In the genomic region with DNA sequence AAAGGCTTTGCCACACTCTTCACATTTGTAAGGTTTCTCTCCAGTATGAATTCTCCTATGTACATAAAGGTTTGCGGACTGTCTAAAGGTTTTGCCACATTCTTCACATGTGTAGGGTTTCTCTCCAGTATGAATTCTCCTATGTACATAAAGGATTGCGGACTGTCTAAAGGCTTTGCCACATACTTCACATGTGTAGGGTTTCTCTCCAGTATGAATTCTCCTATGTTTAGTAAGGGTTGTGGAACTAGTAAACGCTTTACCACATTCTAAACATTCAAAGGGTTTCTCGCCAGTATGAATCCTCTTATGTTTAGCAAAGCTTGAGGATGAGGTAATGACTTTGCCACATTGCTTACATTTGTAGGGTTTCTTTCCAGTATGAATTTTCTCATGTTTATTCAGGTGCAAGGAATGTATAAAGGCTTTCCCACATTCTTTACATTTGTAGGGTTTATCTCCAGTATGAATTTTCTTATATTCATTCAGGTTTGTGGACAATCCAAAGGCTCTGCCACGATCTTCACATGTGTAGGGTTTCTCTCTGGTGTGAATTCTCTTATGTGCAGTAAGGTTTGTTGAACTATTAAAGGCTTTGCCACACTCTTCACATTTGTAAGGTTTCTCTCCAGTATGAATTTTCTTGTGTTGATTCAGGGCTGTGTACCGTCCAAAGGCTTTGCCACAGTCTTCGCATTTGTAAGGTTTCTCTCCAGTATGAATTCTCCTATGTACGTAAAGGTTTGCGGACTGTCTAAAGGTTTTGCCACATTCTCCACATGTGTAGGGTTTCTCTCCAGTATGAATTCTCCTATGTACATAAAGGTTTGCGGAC, we compare ENCODE assay signal across 8 cellular contexts. TPM values are rescaled to one million over a fixed set of nuclear protein-coding genes. Genes with fewer than 3 reads are reported as not detected.
DNase-seq lines count a peak whose midpoint lies in the region; ATAC-seq, FAIRE-seq and TF ChIP-seq lines count a peak whose summit lies in the region.
"Not testable (repeated sequence)": the region's sequence is repeated elsewhere in the genome, so short reads cannot be mapped to it uniquely, and the experiment has no call there.

No MANE protein-coding gene starts in this region.

- not testable (repeated sequence) for H3K27me3 ChIP-seq in CD4-positive, alpha-beta T cell (ENCODE audit: control insufficient read depth, insufficient read depth, low read length); PC-9 (ENCODE audit: insufficient read depth, low read depth); duodenal mucosa (ENCODE audit: control insufficient read depth in 1 of 2, insufficient read depth in 2 of 2, low read length in 2 of 2); subcutaneous abdominal adipose tissue (ENCODE audit: control insufficient read depth in 5 of 5, insufficient read depth in 4 of 5, low read length in 5 of 5)

- H3K4me3 ChIP-seq in PC-9 (peak overlapping the region; percentile 20; the same call in 1 of the 2 replicates), duodenal mucosa (ENCODE audit: low read depth in 1 of 2, low read length in 2 of 2) (peak overlapping the region; percentile 36 to 45), kidney (ENCODE audit: low read length in 2 of 2) (peak overlapping the region; percentile 37 to 50), subcutaneous abdominal adipose tissue (ENCODE audit: low read depth in 1 of 5, low read length in 5 of 5) (peak overlapping the region; percentile 39 to 58 (median 53))

- H4K20me1 ChIP-seq in PC-9 (ENCODE audit: insufficient read depth): not testable (repeated sequence)

- FAIRE-seq in H54 (lab: Jason Lieb, UNC): peak; percentile 81
- FAIRE-seq in kidney (lab: Jason Lieb, UNC): not testable (repeated sequence)

- not testable (repeated sequence) for H3K9me3 Mint-ChIP-seq in CD4-positive, alpha-beta T cell
- H3K9me3 Mint-ChIP-seq in activated naive CD8-positive, alpha-beta T cell treated with anti-CD3 and anti-CD28 coated beads for 36 hours: peaks cover 53% of the 10 kb centered on the region
- peaks cover 17 to 29% of the 10 kb centered on the region in 2 donors for H3K9me3 Mint-ChIP-seq in natural killer cell

- H3K9me3 ChIP-seq in CD4-positive, alpha-beta T cell (ENCODE audit: control insufficient read depth, low read length): peaks cover 97% of the 10 kb centered on the region
- H3K9me3 ChIP-seq in PC-9 (ENCODE audit: insufficient read depth, low read depth) (peaks cover 97% of the 10 kb centered on the region), duodenal mucosa (ENCODE audit: control insufficient read depth in 1 of 2, low read length in 2 of 2) (peaks cover 81 to 96% of the 10 kb centered on the region in 2 donors), kidney (ENCODE audit: control insufficient read depth in 1 of 2, low read length in 2 of 2) (peaks cover 69 to 91% of the 10 kb centered on the region in 2 donors), subcutaneous abdominal adipose tissue (ENCODE audit: control insufficient read depth in 5 of 5, low read length in 5 of 5) (peaks cover 74 to 99% (median 92%) of the 10 kb centered on the region in 5 donors)

- H3K27ac Mint-ChIP-seq in CD4-positive, alpha-beta T cell: peak overlapping the region; percentile 36
- peak overlapping the region; percentile 54 for H3K27ac Mint-ChIP-seq in activated naive CD8-positive, alpha-beta T cell treated with anti-CD3 and anti-CD28 coated beads for 36 hours
- H3K27ac Mint-ChIP-seq in natural killer cell: peak overlapping the region in 1 of 2 donors; percentile 67

- POLR2A ChIA-PET in CD4-positive, alpha-beta T cell (lab: Charles Lee); PC-9 (lab: Charles Lee; ENCODE audit: unreplicated experiment): not testable (repeated sequence)

- not testable (repeated sequence) for H3K79me2 ChIP-seq in PC-9 (ENCODE audit: low read depth)

- not testable (repeated sequence) for TF ChIP-seq POLR2A in H54 (IDR thresholded peaks at IDR 0.05; ENCODE audit: low read depth, low read length)

- H3K36me3 ChIP-seq in PC-9 (ENCODE audit: low read depth) (peaks cover 80% of the 10 kb centered on the region), duodenal mucosa (ENCODE audit: control insufficient read depth in 1 of 2, insufficient read depth in 2 of 2, low read length in 2 of 2) (peaks cover 19 to 20% of the 10 kb centered on the region in 2 donors), kidney (ENCODE audit: control insufficient read depth in 1 of 2, insufficient read depth in 2 of 2, low read length in 2 of 2) (peaks cover 11 to 18% of the 10 kb centered on the region in 2 donors), subcutaneous abdominal adipose tissue (ENCODE audit: control insufficient read depth in 5 of 5, insufficient read depth in 5 of 5, low read length in 5 of 5) (peaks cover 12 to 27% (median 12%) of the 10 kb centered on the region in 5 donors)

- CTCF ChIA-PET in CD4-positive, alpha-beta T cell (lab: Charles Lee); PC-9 (lab: Charles Lee): not testable (repeated sequence)

- intact Hi-C loops in CD4-positive, alpha-beta T cell (cut with DNase I, micrococcal nuclease): loop anchor here (5.0 to 10.0 kb wide), 2 partner anchors 52 to 71 kb away; partner anchors contain the start of genes PIGG (in 1 of the 2) and ZNF721 (in 1 of the 2)
- intact Hi-C loops in PC-9 (cut with micrococcal nuclease; ENCODE audit: unreplicated experiment); kidney (cut with DNase I); natural killer cell (cut with micrococcal nuclease): not testable (repeated sequence)

- peaks cover 87% of the 10 kb centered on the region for H3K36me3 Mint-ChIP-seq in CD4-positive, alpha-beta T cell (ENCODE audit: low read depth)
- peaks cover 78% of the 10 kb centered on the region for H3K36me3 Mint-ChIP-seq in activated naive CD8-positive, alpha-beta T cell treated with anti-CD3 and anti-CD28 coated beads for 36 hours
- peaks cover 57% of the 10 kb centered on the region for H3K36me3 Mint-ChIP-seq in natural killer cell

- H2AFZ ChIP-seq in PC-9: not testable (repeated sequence)

- not testable (repeated sequence) for H3K4me2 ChIP-seq in PC-9

- not testable (repeated sequence) for H3K4me1 ChIP-seq in PC-9 (replicated peaks; ENCODE audit: insufficient read depth); duodenal mucosa (ENCODE audit: control insufficient read depth in 1 of 2, insufficient read depth in 2 of 2, low read length in 2 of 2); kidney (ENCODE audit: control insufficient read depth in 1 of 2, insufficient read depth in 1 of 2, low read depth in 1 of 2, low read length in 2 of 2); subcutaneous abdominal adipose tissue (ENCODE audit: control insufficient read depth in 5 of 5, insufficient read depth in 5 of 5, low read length in 5 of 5)

- not testable (repeated sequence) for BruUV-seq in PC-9 (replicated peaks; lab: Mats Ljungman, UMichigan)

- not testable (repeated sequence) for TF ChIP-seq CTCF in CD4-positive, alpha-beta T cell (IDR thresholded peaks at IDR 0.05); PC-9 (conservative IDR thresholded peaks at IDR 0.05); kidney (IDR thresholded peaks at IDR 0.05; ENCODE audit: borderline replicate concordance, extremely low read depth, insufficient read depth); natural killer cell (IDR thresholded peaks at IDR 0.05)

- peaks cover 87% of the 10 kb centered on the region for H3F3A ChIP-seq in PC-9 (ENCODE audit: insufficient read depth, low read depth)

- not testable (repeated sequence) for H3K9me2 ChIP-seq in PC-9 (ENCODE audit: insufficient read depth)

- DNase-seq in CD4-positive, alpha-beta T cell; H54 (ENCODE audit: insufficient read length, low spot score); PC-9; activated naive CD8-positive, alpha-beta T cell treated with anti-CD3 and anti-CD28 coated beads for 36 hours; kidney; natural killer cell: not testable (repeated sequence)

- H3K4me3 Mint-ChIP-seq in CD4-positive, alpha-beta T cell: not testable (repeated sequence)
- peak overlapping the region; percentile 22 for H3K4me3 Mint-ChIP-seq in activated naive CD8-positive, alpha-beta T cell treated with anti-CD3 and anti-CD28 coated beads for 36 hours
- peak overlapping the region; percentile 55 for H3K4me3 Mint-ChIP-seq in natural killer cell

- H3K27me3 Mint-ChIP-seq in CD4-positive, alpha-beta T cell; activated naive CD8-positive, alpha-beta T cell treated with anti-CD3 and anti-CD28 coated beads for 36 hours; natural killer cell (ENCODE audit: low read depth in 2 of 2): not testable (repeated sequence)

- not testable (repeated sequence) for H3K9ac ChIP-seq in duodenal mucosa (ENCODE audit: low read depth in 1 of 2, low read length in 2 of 2); kidney (ENCODE audit: low read length in 2 of 2); subcutaneous abdominal adipose tissue (ENCODE audit: low read length in 5 of 5)

- H3K27ac ChIP-seq in CD4-positive, alpha-beta T cell (ENCODE audit: low read depth, low read length); PC-9; duodenal mucosa (ENCODE audit: low read depth, low read length); kidney (ENCODE audit: low read depth in 2 of 2, low read length in 2 of 2); subcutaneous abdominal adipose tissue (ENCODE audit: low read depth, low read length): not testable (repeated sequence)

- not testable (repeated sequence) for ATAC-seq in CD4-positive, alpha-beta T cell (ENCODE audit: poor library complexity); natural killer cell

- H3K4me1 Mint-ChIP-seq in CD4-positive, alpha-beta T cell (ENCODE audit: low read depth); activated naive CD8-positive, alpha-beta T cell treated with anti-CD3 and anti-CD28 coated beads for 36 hours; natural killer cell: not testable (repeated sequence)

RNA-seq across cellular contexts. Expression of gene ZNF721, which starts 56.1 kb away (rescaled TPM):
- 10 to 100 TPM; 40.4 to 44.1 TPM for total RNA-seq in CD4-positive, alpha-beta T cell
- 18.2 and 25.9 TPM in 2 replicates for total RNA-seq in PC-9 (2021)
- total RNA-seq in activated naive CD8-positive, alpha-beta T cell treated with anti-CD3 and anti-CD28 coated beads for 36 hours: 10 to 100 TPM; 33.4 to 38.3 TPM
- total RNA-seq in kidney: 33.3 TPM
- polyA plus RNA-seq in kidney (ENCODE audit: insufficient read depth, low read depth, low replicate concordance): 9.2 TPM
- 10 to 100 TPM; 35.0 to 49.9 (median 37.3) TPM for total RNA-seq in natural killer cell

RNA-seq across cellular contexts. Expression of gene PIGG, which starts 56.1 kb away (rescaled TPM):
- 10 to 100 TPM; 67.6 to 72.2 TPM for total RNA-seq in CD4-positive, alpha-beta T cell
- 67.0 and 78.8 TPM in 2 replicates for total RNA-seq in PC-9 (2021)
- 10 to 100 TPM; 40.1 to 45.1 TPM for total RNA-seq in activated naive CD8-positive, alpha-beta T cell treated with anti-CD3 and anti-CD28 coated beads for 36 hours
- 67.9 TPM for total RNA-seq in kidney
- polyA plus RNA-seq in kidney (ENCODE audit: insufficient read depth, low read depth, low replicate concordance): 37.8 TPM
- 10 to 100 TPM; 71.9 to 82.9 (median 81.3) TPM for total RNA-seq in natural killer cell
